ENCODE assay signal across 9 cellular contexts in the genomic region with DNA sequence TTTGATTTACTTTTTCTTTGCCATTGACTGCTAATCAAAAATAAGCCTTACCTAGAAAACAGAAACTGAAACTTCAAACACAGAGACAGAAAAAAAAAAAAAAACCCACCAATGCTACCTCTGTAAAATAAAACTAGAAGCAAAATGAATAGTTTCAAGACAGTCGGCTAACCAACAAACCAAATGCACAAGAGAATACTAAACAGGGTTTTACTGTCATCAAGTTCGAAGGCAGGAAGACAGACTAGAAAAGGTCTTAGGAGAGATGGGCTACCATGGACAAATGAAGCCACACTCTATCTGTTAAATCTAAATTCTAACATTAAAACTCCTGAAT. TPM values are rescaled to one million over a fixed set of nuclear protein-coding genes. Genes with fewer than 3 reads are reported as not detected.
DNase-seq lines count a peak whose midpoint lies in the region; ATAC-seq, FAIRE-seq and TF ChIP-seq lines count a peak whose summit lies in the region.
"Had no signal": no experiment of that assay in that cellular context is flagged by ENCODE, and none has a peak within 500 bp of the region (broad histone marks: within the 10 kb centered on the region; RNA-seq: fewer than 3 reads in every experiment).

No MANE protein-coding gene starts in this region.

- H3K36me3 ChIP-seq in Loucy (ENCODE audit: insufficient read depth, low read length) = peaks cover 45% of the 10 kb centered on the region; the same call in 1 of the 2 replicates
- H3K36me3 ChIP-seq in pancreas = peaks cover 0 to 46% (median 37%) of the 10 kb centered on the region in 3 donors
- peaks cover 57% of the 10 kb centered on the region for H3K36me3 ChIP-seq in upper lobe of right lung

- DNase-seq in pancreas = no peak
- DNase-seq in upper lobe of right lung = no peak
- no peak for DNase-seq in chondrocyte (ENCODE audit: low spot score)
- no peak for DNase-seq in Calu3
- DNase-seq: GM23248, sigmoid colon had no signal

- H3K9me3 Mint-ChIP-seq in chondrocyte (ENCODE audit: low read depth) (no peaks in the 10 kb centered on the region), Calu3 (ENCODE audit: low read depth, unreplicated experiment) (no peaks in the 10 kb centered on the region)

- no peaks in the 10 kb centered on the region for H3F3A ChIP-seq in Loucy (ENCODE audit: low read depth)

- peak; percentile 68 for FAIRE-seq in pancreas (lab: Jason Lieb, UNC)

- H3K4me3 Mint-ChIP-seq in chondrocyte (ENCODE audit: unreplicated experiment) = no peak overlapping the region
- H3K4me3 Mint-ChIP-seq in Calu3 (ENCODE audit: low read depth, unreplicated experiment) = no peak overlapping the region

- no peak overlapping the region for H3K9ac ChIP-seq in Loucy (ENCODE audit: low read depth, low read length, poor library complexity, severe bottlenecking)
- H3K9ac ChIP-seq: GM23248 had no signal

- H3K9me2 ChIP-seq in Loucy (replicated peaks; ENCODE audit: low read depth, low read length) = no peaks in the 10 kb centered on the region

- no TSS peak for BruUV-seq in Calu3 (replicated peaks; lab: Mats Ljungman, UMichigan)

- intact Hi-C loops in pancreas (cut with DNase I) (no loop called here), upper lobe of right lung (cut with DNase I) (no loop called here), Calu3 (cut with micrococcal nuclease; ENCODE audit: unreplicated experiment) (no loop called here)

- H3K9me3 ChIP-seq in Loucy (ENCODE audit: insufficient read depth, low read depth, low read length) (no peaks in the 10 kb centered on the region), pancreas (no peaks in the 10 kb centered on the region), upper lobe of right lung (no peaks in the 10 kb centered on the region)
- H3K9me3 ChIP-seq: sigmoid colon had no signal

- H3K36me3 Mint-ChIP-seq in chondrocyte (ENCODE audit: low read depth) (peaks cover 18% of the 10 kb centered on the region), Calu3 (ENCODE audit: insufficient read depth, unreplicated experiment) (peaks cover 33% of the 10 kb centered on the region)

- H3K4me3 ChIP-seq in Loucy (ENCODE audit: low read length, poor library complexity, severe bottlenecking) (no peak overlapping the region), pancreas (no peak overlapping the region), upper lobe of right lung (no peak overlapping the region)
- H3K4me3 ChIP-seq: GM23248, sigmoid colon had no signal

- no peak overlapping the region for H2AFZ ChIP-seq in Loucy (ENCODE audit: low read length)
- H2AFZ ChIP-seq: GM23248 had no signal

- H3K27ac ChIP-seq in pancreas (peak overlapping the region in 2 of 4 donors; percentile 13 to 37), upper lobe of right lung (no peak overlapping the region)
- H3K27ac ChIP-seq: GM23248 had no signal

- H3K27ac Mint-ChIP-seq in chondrocyte (ENCODE audit: unreplicated experiment) (no peak overlapping the region), Calu3 (ENCODE audit: unreplicated experiment) (no peak overlapping the region)

- H3K27me3 Mint-ChIP-seq in chondrocyte (ENCODE audit: low read depth) (no peaks in the 10 kb centered on the region), Calu3 (ENCODE audit: unreplicated experiment) (no peaks in the 10 kb centered on the region)

- CTCF ChIA-PET in Calu3 (lab: Charles Lee) = no interaction called here

- ATAC-seq in GM18909 (IDR thresholded peaks at IDR 0.05; ENCODE audit: poor library complexity, unreplicated experiment) = peak; percentile 66
- ATAC-seq in HG02642 (IDR thresholded peaks at IDR 0.05; ENCODE audit: poor library complexity, unreplicated experiment) = peak; percentile 58
- ATAC-seq in pancreas = no peak
- no peak for ATAC-seq in upper lobe of right lung

- no peaks in the 10 kb centered on the region for H3K27me3 ChIP-seq in Loucy (ENCODE audit: insufficient read depth, low read length, poor library complexity, severe bottlenecking)
- H3K27me3 ChIP-seq in pancreas = no peaks in the 10 kb centered on the region
- no peaks in the 10 kb centered on the region for H3K27me3 ChIP-seq in upper lobe of right lung
- H3K27me3 ChIP-seq: sigmoid colon had no signal

- no peaks in the 10 kb centered on the region for H4K20me1 ChIP-seq in Loucy (ENCODE audit: insufficient read depth, low read length, poor library complexity, severe bottlenecking)

- H3K4me1 Mint-ChIP-seq in chondrocyte (ENCODE audit: low read depth) (no peaks in the 10 kb centered on the region), Calu3 (ENCODE audit: low read depth, unreplicated experiment) (no peaks in the 10 kb centered on the region)

- H3K79me2 ChIP-seq in Loucy (ENCODE audit: insufficient read depth, low read length) = no peaks in the 10 kb centered on the region

- TF ChIP-seq CTCF in Loucy (conservative IDR thresholded peaks at IDR 0.05; ENCODE audit: low read length) (no peak), pancreas (IDR thresholded peaks at IDR 0.05) (no peak), upper lobe of right lung (IDR thresholded peaks at IDR 0.05) (no peak), chondrocyte (IDR thresholded peaks at IDR 0.05) (no peak), Calu3 (IDR thresholded peaks at IDR 0.05; ENCODE audit: unreplicated experiment) (no peak)

- H3K4me1 ChIP-seq in Loucy (ENCODE audit: insufficient read depth, low read length, poor library complexity, severe bottlenecking) (no peaks in the 10 kb centered on the region), pancreas (peaks cover 0 to 14% (median 4%) of the 10 kb centered on the region in 3 donors), upper lobe of right lung (no peaks in the 10 kb centered on the region)

- H3K4me2 ChIP-seq in Loucy (ENCODE audit: low read depth, low read length, poor library complexity, severe bottlenecking) = peak overlapping the region; percentile 7

- 63 to 71% methylated on average over 2 of the region's 2 CpGs for WGBS in pancreas, 2 donors

RNA-seq across cellular contexts. Expression of a gene that starts 59.5 kb away (rescaled TPM):
- 100 to 1,000 TPM; 338 to 763 (median 498) TPM for total RNA-seq in pancreas
- 10 to 100 TPM; 54.5 to 59.6 TPM for polyA plus RNA-seq in pancreas
- total RNA-seq in upper lobe of right lung = 108 TPM
- total RNA-seq in chondrocyte = 169 to 201 TPM (median 194 TPM) in 3 replicates
- 95.4 and 100 TPM in 2 replicates for total RNA-seq in Calu3 (2022)

Comparison
In these comparisons a context has a peak if more than half of its experiments do, and no peak if none do; other contexts are left out.
1. ATAC-seq: peak in GM18909 (single experiment) and HG02642 (single experiment); none in pancreas (0 of 4) and upper lobe of right lung (single experiment).